1 cellular context compared by ENCODE assay signal in genomic region chr5:172417983-172418630, GRCh38.
A peak's percentile ranks its signal among the peaks of the same experiment; 100 is the strongest.
TF ChIP-seq lines count a peak whose summit lies in the region.

No MANE protein-coding gene starts in this region.

TF ChIP-seq in IMR-90, 13 proteins besides CTCF, POLR2A, EP300 and RAD21:
- no peak for TF ChIP-seq USF2 (IDR thresholded peaks at IDR 0.05; ENCODE audit: low read depth, low read length)
- TF ChIP-seq BHLHE40 (IDR thresholded peaks at IDR 0.05; ENCODE audit: low read depth, low read length): peak; percentile 83
- TF ChIP-seq CEBPB (IDR thresholded peaks at IDR 0.05; ENCODE audit: low read depth, low read length): peak; percentile 81
- peak; percentile 98 for TF ChIP-seq RCOR1 (IDR thresholded peaks at IDR 0.05; ENCODE audit: insufficient replicate concordance, low read length)
- peak; percentile 76 for TF ChIP-seq FOS (IDR thresholded peaks at IDR 0.05; ENCODE audit: low read depth, low read length)
- TF ChIP-seq MAZ (IDR thresholded peaks at IDR 0.05; ENCODE audit: borderline replicate concordance, low read depth, low read length): peak; percentile 92; the same call in 1 of the 2 replicates
- no peak for TF ChIP-seq RFX5 (IDR thresholded peaks at IDR 0.05; ENCODE audit: low read depth, low read length)
